16 cellular contexts compared by ENCODE assay signal in genomic region chr7:101934618-101935017, GRCh38.
DNase-seq lines count a peak whose midpoint lies in the region; ATAC-seq and TF ChIP-seq lines count a peak whose summit lies in the region.
"Had no signal": no experiment of that assay in that cellular context is flagged by ENCODE, and none has a peak within 500 bp of the region (broad histone marks: within the 10 kb centered on the region; RNA-seq: fewer than 3 reads in every experiment).

No MANE protein-coding gene starts in this region.

- DNase-seq in D341Med (ENCODE audit: low spot score) (peak; percentile 40), colonic mucosa (peak; percentile 59), activated T-cell treated with anti-CD3 and anti-CD28 coated beads for 4 hours (no peak), ACHN (no peak)
- DNase-seq in effector memory CD8-positive, alpha-beta T cell = no peak
- DNase-seq: activated naive CD8-positive, alpha-beta T cell treated with anti-CD3 and anti-CD28 coated beads, Interleukin-2, amount 10 ng/mL, durations not matched to agents 7 days and 5 days; BE2C; effector CD8-positive, alpha-beta T cell; GDM1; naive thymus-derived CD4-positive, alpha-beta T cell; NCI-H187 treated with DMSO at 0.1 percent for 48 hours; stimulated activated naive CD4-positive, alpha-beta T cell treated with Interleukin-2 at 50 U/mL for 16 hours had no signal

- intact Hi-C loops in colonic mucosa (cut with DNase I) = no loop called here

- H3K9me3 ChIP-seq in colonic mucosa = no peaks in the 10 kb centered on the region
- H3K9me3 ChIP-seq in skeletal muscle satellite cell (replicated peaks; ENCODE audit: low read length) = no peaks in the 10 kb centered on the region

- H3K27ac ChIP-seq in colonic mucosa = peak overlapping the region; percentile 65
- H3K27ac ChIP-seq in layer of hippocampus (ENCODE audit: low read depth, low read length) = peak overlapping the region; percentile 33

- no peak for ATAC-seq in HG03139 (IDR thresholded peaks at IDR 0.05; ENCODE audit: unreplicated experiment)
- ATAC-seq in effector memory CD8-positive, alpha-beta T cell (replicated peaks) = no peak
- ATAC-seq: naive thymus-derived CD4-positive, alpha-beta T cell had no signal

- no peaks in the 10 kb centered on the region for H3K36me3 Mint-ChIP-seq in effector memory CD8-positive, alpha-beta T cell (ENCODE audit: insufficient read depth)

- H3K36me3 ChIP-seq in colonic mucosa (no peaks in the 10 kb centered on the region), skeletal muscle satellite cell (ENCODE audit: insufficient read depth, low read length) (no peaks in the 10 kb centered on the region)

- H3K4me1 Mint-ChIP-seq in effector memory CD8-positive, alpha-beta T cell (ENCODE audit: low read depth in 2 of 2) = peaks cover 11 to 19% of the 10 kb centered on the region in 2 donors

- peak overlapping the region; percentile 25 for H3K4me2 ChIP-seq in skeletal muscle satellite cell (ENCODE audit: low read length)

- in situ Hi-C loops in ACHN (cut with HindIII; ENCODE audit: low pct_ligation_motif_present, low pct_unique_long_range_greater_than_20kb, low sequenced_read_pairs) = no loop called here

- no peaks in the 10 kb centered on the region for H3K9me3 Mint-ChIP-seq in effector memory CD8-positive, alpha-beta T cell

- no peaks in the 10 kb centered on the region for H3K27me3 ChIP-seq in colonic mucosa
- no peaks in the 10 kb centered on the region for H3K27me3 ChIP-seq in layer of hippocampus (ENCODE audit: control insufficient read depth, insufficient read depth, low read length)
- H3K27me3 ChIP-seq in skeletal muscle satellite cell (ENCODE audit: control insufficient read depth, insufficient read depth, low read length) = no peaks in the 10 kb centered on the region
- H3K27me3 ChIP-seq: BE2C had no signal

- H3K9ac ChIP-seq in colonic mucosa (ENCODE audit: low read depth in 2 of 2, low read length in 2 of 2) (peak overlapping the region in 1 of 2 donors; percentile 73), skeletal muscle satellite cell (ENCODE audit: low read depth, low read length) (peak overlapping the region; percentile 2)

- H3K4me3 Mint-ChIP-seq in effector memory CD8-positive, alpha-beta T cell = no peak overlapping the region
- H3K4me3 Mint-ChIP-seq: activated naive CD8-positive, alpha-beta T cell treated with anti-CD3 and anti-CD28 coated beads, Interleukin-2, amount 10 ng/mL, durations not matched to agents 7 days and 5 days; naive thymus-derived CD4-positive, alpha-beta T cell; T-helper 2 cell treated with Interferon-gamma antibody and Interleukin-4, amounts not matched to agents 5 μg/mL and 100 μg/mL, for 36 hours had no signal

- no peak overlapping the region for H3K4me3 ChIP-seq in colonic mucosa
- no peak overlapping the region for H3K4me3 ChIP-seq in skeletal muscle satellite cell (ENCODE audit: low read length)

- H3K27me3 Mint-ChIP-seq in effector memory CD8-positive, alpha-beta T cell = no peaks in the 10 kb centered on the region
- H3K27me3 Mint-ChIP-seq: activated naive CD8-positive, alpha-beta T cell treated with anti-CD3 and anti-CD28 coated beads, Interleukin-2, amount 10 ng/mL, durations not matched to agents 7 days and 5 days; naive thymus-derived CD4-positive, alpha-beta T cell had no signal

- TF ChIP-seq CTCF in colonic mucosa (IDR thresholded peaks at IDR 0.05) = no peak

- H3K4me1 ChIP-seq in colonic mucosa (peaks cover 12% of the 10 kb centered on the region), skeletal muscle satellite cell (ENCODE audit: control insufficient read depth, insufficient read depth, low read length) (peaks cover 15% of the 10 kb centered on the region)

- H3K27ac Mint-ChIP-seq in effector memory CD8-positive, alpha-beta T cell = no peak overlapping the region
- H3K27ac Mint-ChIP-seq: activated naive CD8-positive, alpha-beta T cell treated with anti-CD3 and anti-CD28 coated beads, Interleukin-2, amount 10 ng/mL, durations not matched to agents 7 days and 5 days; naive thymus-derived CD4-positive, alpha-beta T cell; T-helper 2 cell treated with Interferon-gamma antibody and Interleukin-4, amounts not matched to agents 5 μg/mL and 100 μg/mL, for 36 hours had no signal

Comparison
In these comparisons a context has a peak if more than half of its experiments do, and no peak if none do; other contexts are left out.
1. DNase-seq: peak in D341Med (single experiment) and colonic mucosa (single experiment); none in activated T-cell treated with anti-CD3 and anti-CD28 coated beads for 4 hours (single experiment), effector memory CD8-positive, alpha-beta T cell (0 of 3) and ACHN (single experiment).